ENCODE assay signal across 8 cellular contexts in the genomic region with DNA sequence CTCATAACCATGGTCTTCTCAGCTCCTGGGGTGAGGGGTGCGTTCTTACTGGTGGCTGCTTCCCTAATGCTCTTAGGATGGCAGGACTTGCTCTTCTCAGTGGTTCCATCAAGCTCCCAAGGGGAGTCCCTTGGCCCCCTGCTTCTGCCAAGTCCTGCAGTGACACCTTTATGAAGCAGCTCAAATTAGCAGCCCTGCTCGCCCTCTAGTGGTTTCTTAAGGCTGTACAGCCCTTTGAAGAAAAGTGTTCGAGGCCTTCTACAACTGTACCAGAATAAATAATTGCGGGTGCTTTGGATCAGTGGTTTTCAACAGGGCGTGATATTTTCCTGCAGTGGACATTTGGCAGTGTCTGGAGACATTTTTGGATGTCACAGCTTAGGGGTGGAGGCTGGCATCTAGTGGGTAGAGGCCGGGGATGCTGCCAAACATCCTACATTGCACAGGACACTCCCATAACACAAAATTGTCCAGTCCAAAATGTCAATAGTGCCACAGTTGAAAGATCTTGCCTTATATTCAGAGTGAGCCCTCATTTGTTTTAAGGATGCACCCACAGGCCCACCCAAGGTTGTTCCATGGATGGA.
A peak's percentile ranks its signal among the peaks of the same experiment; 100 is the strongest.
DNase-seq lines count a peak whose midpoint lies in the region; ATAC-seq and TF ChIP-seq lines count a peak whose summit lies in the region.

No MANE protein-coding gene starts in this region.

- no peaks in the 10 kb centered on the region for H3K9me3 ChIP-seq in adipocyte (ENCODE audit: control insufficient read depth, low read length)

- no peaks in the 10 kb centered on the region for H3K9me3 Mint-ChIP-seq in stimulated activated naive B cell treated with anti-CD40 and anti-IgM and Interleukin-4, amounts not matched to agents 10 μg/mL and 1 μg/mL and 100 μg/mL, for 72 hours

- no peaks in the 10 kb centered on the region for H3K79me2 ChIP-seq in ACC112 (ENCODE audit: control insufficient read depth, insufficient read depth, low read length, unreplicated experiment)

- no peaks in the 10 kb centered on the region for H3K36me3 ChIP-seq in ACC112 (ENCODE audit: insufficient read depth, low read length)
- H3K36me3 ChIP-seq in adipocyte (ENCODE audit: control insufficient read depth, insufficient read depth, low read length, severe bottlenecking), result no peaks in the 10 kb centered on the region

- POLR2A ChIA-PET in RWPE1 (lab: Yijun Ruan, JAX; ENCODE audit: low non-redundant PET), result no interaction called here

- H3K27ac ChIP-seq in ACC112 (ENCODE audit: low read depth, low read length) (peak overlapping the region; percentile 34; the same call in 1 of the 2 replicates), RWPE1 (no peak overlapping the region)

- CTCF ChIA-PET in RWPE1 (lab: Yijun Ruan, JAX), result interaction anchor here (0.6 to 1.1 kb wide), 11 partner anchors 10 to 954 kb away, joined by 3 to 6 read pairs (median 3); no protein-coding TSS in a partner anchor

- H3K4me3 Mint-ChIP-seq in stimulated activated naive B cell treated with anti-CD40 and anti-IgM and Interleukin-4, amounts not matched to agents 10 μg/mL and 1 μg/mL and 100 μg/mL, for 72 hours, result no peak overlapping the region

- ATAC-seq in HG03159 (IDR thresholded peaks at IDR 0.05; ENCODE audit: unreplicated experiment) (peak; percentile 89), left lobe of liver (peak; percentile 70)
- peak; percentile 60 to 83 for ATAC-seq in stimulated activated naive B cell treated with anti-CD40 and anti-IgM and Interleukin-4, amounts not matched to agents 10 μg/mL and 1 μg/mL and 100 μg/mL, for 72 hours (replicated peaks)

- H3K9ac ChIP-seq in adipocyte (ENCODE audit: low read length), result no peak overlapping the region

- no peak overlapping the region for H2AFZ ChIP-seq in ACC112 (ENCODE audit: low read length, unreplicated experiment)

- peaks cover 6 to 24% of the 10 kb centered on the region in 2 donors for H3K27me3 Mint-ChIP-seq in stimulated activated naive B cell treated with anti-CD40 and anti-IgM and Interleukin-4, amounts not matched to agents 10 μg/mL and 1 μg/mL and 100 μg/mL, for 72 hours

- no peak overlapping the region for H3K4me3 ChIP-seq in ACC112 (ENCODE audit: low read depth, low read length)
- no peak overlapping the region for H3K4me3 ChIP-seq in adipocyte (ENCODE audit: low read length)

- H3K4me1 ChIP-seq in ACC112 (ENCODE audit: control insufficient read depth, insufficient read depth, low read length, unreplicated experiment) (peaks cover 2% of the 10 kb centered on the region), adipocyte (ENCODE audit: control insufficient read depth, insufficient read depth, low read length) (no peaks in the 10 kb centered on the region)

- TF ChIP-seq CTCF in GM12872 (IDR thresholded peaks at IDR 0.05; ENCODE audit: insufficient read depth, low read depth, low read length) (peak; percentile 69), RWPE1 (conservative IDR thresholded peaks at IDR 0.05; ENCODE audit: low read depth) (peak; percentile 53)

- no peaks in the 10 kb centered on the region for H3K36me3 Mint-ChIP-seq in stimulated activated naive B cell treated with anti-CD40 and anti-IgM and Interleukin-4, amounts not matched to agents 10 μg/mL and 1 μg/mL and 100 μg/mL, for 72 hours

- H3K27ac Mint-ChIP-seq in stimulated activated naive B cell treated with anti-CD40 and anti-IgM and Interleukin-4, amounts not matched to agents 10 μg/mL and 1 μg/mL and 100 μg/mL, for 72 hours, result no peak overlapping the region

- peak; percentile 28 for DNase-seq in RWPE1 (ENCODE audit: low spot score)
- DNase-seq in adipocyte (ENCODE audit: low read depth), result peak; percentile 66
- DNase-seq in left lobe of liver (ENCODE audit: low spot score), result no peak
- DNase-seq in stimulated activated naive B cell treated with anti-CD40 and anti-IgM and Interleukin-4, amounts not matched to agents 10 μg/mL and 1 μg/mL and 100 μg/mL, for 72 hours, result peak; percentile 21
- no peak for DNase-seq in posterior vena cava (ENCODE audit: low spot score)

- H3K27me3 ChIP-seq in ACC112 (ENCODE audit: insufficient read depth, low read length), result no peaks in the 10 kb centered on the region
- H3K27me3 ChIP-seq in adipocyte (replicated peaks; ENCODE audit: control insufficient read depth, insufficient read depth, low read length), result no peaks in the 10 kb centered on the region

- peaks cover 0 to 4% of the 10 kb centered on the region in 2 donors for H3K4me1 Mint-ChIP-seq in stimulated activated naive B cell treated with anti-CD40 and anti-IgM and Interleukin-4, amounts not matched to agents 10 μg/mL and 1 μg/mL and 100 μg/mL, for 72 hours

- intact Hi-C loops in posterior vena cava (cut with DNase I), result no loop called here

Comparison
In these comparisons a context has a peak if more than half of its experiments do, and no peak if none do; other contexts are left out.
1. DNase-seq: peak in RWPE1 (single experiment), adipocyte (single experiment) and stimulated activated naive B cell treated with anti-CD40 and anti-IgM and Interleukin-4, amounts not matched to agents 10 μg/mL and 1 μg/mL and 100 μg/mL, for 72 hours (single experiment); none in left lobe of liver (single experiment) and posterior vena cava (single experiment).
2. Peak in every context shown above with its lines, with median percentiles within 50 percentile points of each other: ATAC-seq.